Comparison of ENCODE assay signal across 1 cellular context in the genomic region with DNA sequence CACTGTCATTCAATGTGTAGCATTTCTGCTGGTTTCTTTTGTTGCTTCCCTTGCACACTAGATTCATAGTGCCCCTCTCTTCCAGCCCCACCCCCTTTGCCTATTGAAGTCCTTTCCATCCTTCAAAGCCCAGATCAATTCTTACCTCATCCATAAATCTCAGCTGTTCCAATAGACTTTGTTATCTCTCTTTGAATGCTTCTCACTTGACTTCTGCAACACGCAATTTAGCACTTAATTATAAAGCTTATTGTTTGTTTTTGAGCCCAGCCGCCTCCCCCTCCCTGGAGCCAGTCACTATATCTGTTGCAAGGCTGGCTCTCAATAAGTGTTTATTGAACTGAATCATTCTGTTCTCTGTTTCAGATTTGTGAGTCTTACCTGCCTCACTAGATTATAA.
TF ChIP-seq lines count a peak whose summit lies in the region.

No MANE protein-coding gene starts in this region.

TF ChIP-seq in WTC11, 78 proteins besides CTCF, POLR2A, EP300 and RAD21 (continued from another document):
- TF ChIP-seq E2F1 (CRISPR knock-in tag; IDR thresholded peaks at IDR 0.05) (no peak), ZNF317 (CRISPR knock-in tag; IDR thresholded peaks at IDR 0.05; ENCODE audit: borderline replicate concordance, low read depth) (no peak), FOXK1 (CRISPR knock-in tag; IDR thresholded peaks at IDR 0.05) (no peak), ZMAT4 (CRISPR knock-in tag; IDR thresholded peaks at IDR 0.05) (no peak), NFE2L1 (CRISPR knock-in tag; IDR thresholded peaks at IDR 0.05) (no peak)
- TF ChIP-seq, protein P1, sequence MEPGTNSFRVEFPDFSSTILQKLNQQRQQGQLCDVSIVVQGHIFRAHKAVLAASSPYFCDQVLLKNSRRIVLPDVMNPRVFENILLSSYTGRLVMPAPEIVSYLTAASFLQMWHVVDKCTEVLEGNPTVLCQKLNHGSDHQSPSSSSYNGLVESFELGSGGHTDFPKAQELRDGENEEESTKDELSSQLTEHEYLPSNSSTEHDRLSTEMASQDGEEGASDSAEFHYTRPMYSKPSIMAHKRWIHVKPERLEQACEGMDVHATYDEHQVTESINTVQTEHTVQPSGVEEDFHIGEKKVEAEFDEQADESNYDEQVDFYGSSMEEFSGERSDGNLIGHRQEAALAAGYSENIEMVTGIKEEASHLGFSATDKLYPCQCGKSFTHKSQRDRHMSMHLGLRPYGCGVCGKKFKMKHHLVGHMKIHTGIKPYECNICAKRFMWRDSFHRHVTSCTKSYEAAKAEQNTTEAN (CRISPR knock-in tag; IDR thresholded peaks at IDR 0.05), result no peak
- TF ChIP-seq, protein P2, sequence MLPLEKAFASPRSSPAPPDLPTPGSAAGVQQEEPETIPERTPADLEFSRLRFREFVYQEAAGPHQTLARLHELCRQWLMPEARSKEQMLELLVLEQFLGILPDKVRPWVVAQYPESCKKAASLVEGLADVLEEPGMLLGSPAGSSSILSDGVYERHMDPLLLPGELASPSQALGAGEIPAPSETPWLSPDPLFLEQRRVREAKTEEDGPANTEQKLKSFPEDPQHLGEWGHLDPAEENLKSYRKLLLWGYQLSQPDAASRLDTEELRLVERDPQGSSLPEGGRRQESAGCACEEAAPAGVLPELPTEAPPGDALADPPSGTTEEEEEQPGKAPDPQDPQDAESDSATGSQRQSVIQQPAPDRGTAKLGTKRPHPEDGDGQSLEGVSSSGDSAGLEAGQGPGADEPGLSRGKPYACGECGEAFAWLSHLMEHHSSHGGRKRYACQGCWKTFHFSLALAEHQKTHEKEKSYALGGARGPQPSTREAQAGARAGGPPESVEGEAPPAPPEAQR (CRISPR knock-in tag; IDR thresholded peaks at IDR 0.05), result no peak
